Comparison of ENCODE assay signal across 12 cellular contexts in the genomic region with DNA sequence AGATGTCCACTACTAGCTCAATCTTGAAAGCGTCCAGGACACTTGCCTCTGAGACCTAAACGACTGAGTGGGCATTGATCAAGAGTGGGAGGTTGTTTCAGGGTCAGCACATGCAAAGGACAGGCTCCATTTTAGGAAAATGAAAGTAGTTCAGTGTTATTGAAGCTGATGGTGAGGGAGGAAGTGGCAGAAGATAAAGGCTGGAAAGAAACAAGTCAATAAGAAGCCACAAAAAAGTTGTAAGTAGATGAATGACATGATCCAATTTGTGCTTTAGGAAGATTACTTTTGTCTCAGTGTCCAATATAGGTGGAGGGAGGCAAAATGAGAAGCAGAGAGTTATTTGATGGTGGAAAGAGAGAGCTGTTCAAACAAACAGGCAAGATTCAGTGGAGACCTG. TPM values are rescaled to one million over a fixed set of nuclear protein-coding genes. Genes with fewer than 3 reads are reported as not detected.
A peak's percentile ranks its signal among the peaks of the same experiment; 100 is the strongest.
DNase-seq lines count a peak whose midpoint lies in the region; ATAC-seq, FAIRE-seq and TF ChIP-seq lines count a peak whose summit lies in the region.
"Had no signal": no experiment of that assay in that cellular context is flagged by ENCODE, and none has a peak within 500 bp of the region (broad histone marks: within the 10 kb centered on the region; RNA-seq: fewer than 3 reads in every experiment).

No MANE protein-coding gene starts in this region.

- no peak for TF ChIP-seq POLR2A in GM12878 (IDR thresholded peaks at IDR 0.05; ENCODE audit: low read depth, low read length)

- peak overlapping the region in 3 of 4 donors; percentile 40 to 75 (median 70) for H3K4me3 Mint-ChIP-seq in CD4-positive, CD25-positive, alpha-beta regulatory T cell

- POLR2A ChIA-PET in GM12878 (lab: Charles Lee) = interaction anchor here (0.6 kb wide), 1 partner anchor 14 kb away, joined by 7 read pairs; no protein-coding TSS in a partner anchor

- no peak for TF ChIP-seq EP300 in GM12878 (IDR thresholded peaks at IDR 0.05; ENCODE audit: borderline replicate concordance in 1 of 2, control insufficient read depth in 1 of 2, low read depth in 2 of 2, low read length in 2 of 2)

- no peak for TF ChIP-seq CTCF in GM12878 (IDR thresholded peaks at IDR 0.05 in 2 of 3, conservative IDR thresholded peaks at IDR 0.05 in 1 of 3; ENCODE audit: control insufficient read depth in 2 of 3, extremely low read depth in 1 of 3, insufficient read depth in 1 of 3, low read depth in 3 of 3, low read length in 3 of 3)

- peaks cover 34% of the 10 kb centered on the region for H3K4me1 ChIP-seq in CD4-positive, CD25-positive, alpha-beta regulatory T cell (ENCODE audit: control insufficient read depth, insufficient read depth, low read length, poor library complexity, severe bottlenecking)
- H3K4me1 ChIP-seq in Karpas-422 (ENCODE audit: low read length) (peaks cover 5% of the 10 kb centered on the region), GM12878 (ENCODE audit: control insufficient read depth, insufficient read depth, low read length) (no peaks in the 10 kb centered on the region)

- H3K4me3 ChIP-seq in CD4-positive, CD25-positive, alpha-beta regulatory T cell (ENCODE audit: low read depth, low read length) = peak overlapping the region; percentile 61
- no peak overlapping the region for H3K4me3 ChIP-seq in Karpas-422 (ENCODE audit: low read length)
- H3K4me3 ChIP-seq in GM12878 = no peak overlapping the region

- no TSS peak for BruUV-seq in GM12878 (replicated peaks; lab: Mats Ljungman, UMichigan)

- H3K4me2 ChIP-seq in Karpas-422 (ENCODE audit: low read depth, low read length, poor library complexity, severe bottlenecking) (peak overlapping the region; percentile 8), GM12878 (ENCODE audit: control insufficient read depth, insufficient read depth) (no peak overlapping the region)

- no peaks in the 10 kb centered on the region for H3K9me3 ChIP-seq in CD4-positive, CD25-positive, alpha-beta regulatory T cell (ENCODE audit: control insufficient read depth in 2 of 2, low read length in 2 of 2)
- H3K9me3 ChIP-seq in Karpas-422 (ENCODE audit: low read length) (no peaks in the 10 kb centered on the region), GM12878 (replicated peaks; ENCODE audit: control insufficient read depth, insufficient read depth, low read length) (no peaks in the 10 kb centered on the region)

- H3K9ac ChIP-seq in Karpas-422 (ENCODE audit: low read length) (no peak overlapping the region), GM12878 (ENCODE audit: control insufficient read depth, insufficient read depth, low read length) (no peak overlapping the region)

- peak in 1 of 3 donors; percentile 51 for DNase-seq in CD4-positive, CD25-positive, alpha-beta regulatory T cell
- no peak for DNase-seq in Karpas-422
- DNase-seq in GM12878 (ENCODE audit: low read depth, low spot score) = no peak
- no peak for DNase-seq in NCI-H510A (lab: John Stamatoyannopoulos, UW)
- DNase-seq in NCI-H2227 treated with DMSO at 0.1 percent for 48 hours (lab: John Stamatoyannopoulos, UW) = no peak
- DNase-seq in SK-N-DZ (ENCODE audit: low spot score) = no peak
- no peak for DNase-seq in activated CD4-positive, CD25-positive, alpha-beta regulatory T cell treated with anti-CD3 and anti-CD28 coated beads, Interleukin-2, amount 50 U/mL, for 72 hours
- DNase-seq: activated CD8-positive, alpha-beta memory T cell treated with anti-CD3 and anti-CD28 coated beads, Interleukin-2, amount 50 U/mL, for 48 hours; left cardiac atrium; stimulated activated CD4-positive, alpha-beta T cell treated with anti-CD3 and anti-CD28 coated beads, Interleukin-4, amount 100 ng/mL, for 24 hours had no signal

- no peaks in the 10 kb centered on the region for H3K36me3 Mint-ChIP-seq in CD4-positive, CD25-positive, alpha-beta regulatory T cell

- H3K9me2 ChIP-seq in Karpas-422 (replicated peaks; ENCODE audit: insufficient read depth, low read length) = no peaks in the 10 kb centered on the region

- H4K20me1 ChIP-seq in Karpas-422 (ENCODE audit: insufficient read depth, low read depth, low read length) (no peaks in the 10 kb centered on the region), GM12878 (ENCODE audit: control insufficient read depth, insufficient read depth) (no peaks in the 10 kb centered on the region)

- H3K4me1 Mint-ChIP-seq in CD4-positive, CD25-positive, alpha-beta regulatory T cell = peaks cover 28 to 85% (median 57%) of the 10 kb centered on the region in 4 donors

- H3K27me3 Mint-ChIP-seq in CD4-positive, CD25-positive, alpha-beta regulatory T cell = no peaks in the 10 kb centered on the region

- H3K27ac ChIP-seq in CD4-positive, CD25-positive, alpha-beta regulatory T cell (ENCODE audit: insufficient read depth, low read length, poor library complexity, severe bottlenecking) = no peak overlapping the region
- H3K27ac ChIP-seq in Karpas-422 (ENCODE audit: low read length) (no peak overlapping the region), GM12878 (ENCODE audit: control insufficient read depth, insufficient read depth) (no peak overlapping the region)

- 20% methylated on average over 2 of the region's 2 CpGs for WGBS in GM12878 (ENCODE audit: insufficient coverage, insufficient replicate concordance, low lambda C conversion rate, missing lambda C conversion rate)

- no peak for FAIRE-seq in GM12878 (lab: Jason Lieb, UNC)

- peaks cover 0 to 3% (median 0%) of the 10 kb centered on the region in 7 donors for H3K9me3 Mint-ChIP-seq in CD4-positive, CD25-positive, alpha-beta regulatory T cell

- H3K27ac Mint-ChIP-seq in CD4-positive, CD25-positive, alpha-beta regulatory T cell = peak overlapping the region; percentile 57 to 86 (median 68)

- TF ChIP-seq RAD21 in GM12878 (IDR thresholded peaks at IDR 0.05; ENCODE audit: insufficient read depth, low read depth, low read length) = no peak

- H3K36me3 ChIP-seq in CD4-positive, CD25-positive, alpha-beta regulatory T cell (ENCODE audit: control insufficient read depth, insufficient read depth, low read length) = no peaks in the 10 kb centered on the region
- H3K36me3 ChIP-seq in Karpas-422 (ENCODE audit: insufficient read depth, low read length) = no peaks in the 10 kb centered on the region
- no peaks in the 10 kb centered on the region for H3K36me3 ChIP-seq in GM12878 (ENCODE audit: control insufficient read depth in 2 of 2, insufficient read depth in 2 of 2, low read length in 1 of 2)

- in situ Hi-C loops in GM12878 (cut with MboI) = no loop called here

- SMC1A ChIA-PET in GM12878 (lab: Charles Lee; ENCODE audit: uncharacterized antibody, unreplicated experiment) = interaction anchor here (0.9 to 1.4 kb wide), 3 partner anchors 13 to 163 kb away, joined by 3 to 4 read pairs (median 3); no protein-coding TSS in a partner anchor

- CTCF ChIA-PET in GM12878 (lab: Yijun Ruan, JAX) = interaction anchor here (0.9 to 2.2 kb wide), 3 partner anchors 10 to 59 kb away, joined by 3 to 5 read pairs (median 3); no protein-coding TSS in a partner anchor

- intact Hi-C loops in GM12878 (cut with micrococcal nuclease; ENCODE audit: unreplicated experiment) = no loop called here

- no peaks in the 10 kb centered on the region for H3K79me2 ChIP-seq in Karpas-422 (ENCODE audit: low read length)
- no peaks in the 10 kb centered on the region for H3K79me2 ChIP-seq in GM12878 (ENCODE audit: control insufficient read depth, insufficient read depth, low read length)

- RAD21 ChIA-PET in GM12878 (lab: Charles Lee; ENCODE audit: unreplicated experiment) = interaction anchor here (1.1 kb wide), 1 partner anchor 142 kb away, joined by 3 read pairs; no protein-coding TSS in a partner anchor

- H2AFZ ChIP-seq in Karpas-422 (ENCODE audit: low read length) (no peak overlapping the region), GM12878 (ENCODE audit: control insufficient read depth, low read depth, low read length) (no peak overlapping the region)

- H3K27me3 ChIP-seq in CD4-positive, CD25-positive, alpha-beta regulatory T cell (ENCODE audit: control insufficient read depth, insufficient read depth, low read length) = no peaks in the 10 kb centered on the region
- H3K27me3 ChIP-seq in Karpas-422 (ENCODE audit: low read length) (no peaks in the 10 kb centered on the region), GM12878 (replicated peaks in 1 of 2; ENCODE audit: control insufficient read depth in 2 of 2, insufficient read depth in 2 of 2, low read length in 1 of 2) (no peaks in the 10 kb centered on the region)

- no peak for ATAC-seq in CD4-positive, CD25-positive, alpha-beta regulatory T cell (ENCODE audit: low read depth in 2 of 2)
- peak; percentile 49 for ATAC-seq in GM19025 (IDR thresholded peaks at IDR 0.05; ENCODE audit: low read depth, unreplicated experiment)
- ATAC-seq in GM12878 = peak; percentile 24; the same call in 2 of the 3 replicates
- ATAC-seq: left cardiac atrium had no signal

RNA-seq across cellular contexts. Expression of a gene that starts 22.0 kb away (rescaled TPM):
- total RNA-seq in CD4-positive, CD25-positive, alpha-beta regulatory T cell = 12.3 TPM
- polyA plus RNA-seq in CD4-positive, CD25-positive, alpha-beta regulatory T cell = 10 to 100 TPM; 12.6 to 15.5 (median 13.5) TPM
- total RNA-seq in Karpas-422 (2014; rRNA removed; shearing (Covaris generic); ENCODE audit: low replicate concordance) = 4.4 and 8.1 TPM in 2 replicates
- 50.5 and 54.0 TPM in 2 replicates for total RNA-seq in GM12878 (2013; cell fraction: nucleolus; rRNA removed)
- total RNA-seq in GM12878 (2014; rRNA removed) (11.5 and 14.0 TPM in 2 replicates), GM12878 (2014; rRNA removed; fragmentation: Illumina TruSeq; extraction: Trizol) (11.6 and 12.7 TPM in 2 replicates), GM12878 (2021) (7.3 and 8.2 TPM in 2 replicates)
- polyA plus RNA-seq in GM12878 (2011; ENCODE audit: low read depth) = 2.5 TPM
- polyA plus RNA-seq in GM12878 (2011; rRNA removed) (14.7 and 25.1 TPM in 2 replicates), GM12878 (2014; fragmentation: Illumina TruSeq; extraction: Trizol) (9.3 and 12.2 TPM in 2 replicates), GM12878 (2014; fragmentation: Nextera tagmentation; extraction: Ambion mirVana) (10 to 100 TPM in 1 of 2 experiments, 1 to 10 TPM in 1; 9.4 to 12.1 TPM), GM12878 (2014; rRNA removed) (3.7 and 4.4 TPM in 2 replicates), GM12878 (2016; fragmentation: Nextera tagmentation; extraction: Ambion mirVana) (1 to 10 TPM; 6.6 to 7.9 TPM)
- polyA plus RNA-seq in GM12878 (2011; cell fraction: cytosol; rRNA removed) = 4.3 and 6.1 TPM in 2 replicates
- polyA plus RNA-seq in GM12878 (2011; cell fraction: nucleus; rRNA removed) = 9.3 and 11.4 TPM in 2 replicates
- 3.5 and 6.0 TPM in 2 replicates for polyA plus RNA-seq in GM12878 (2012)
- 20.1 and 30.4 TPM in 2 replicates for polyA minus RNA-seq in GM12878 (2011; rRNA and poly(A)+ RNA removed)
- 3.6 and 6.1 TPM in 2 replicates for polyA minus RNA-seq in GM12878 (2011; cell fraction: cytosol; rRNA and poly(A)+ RNA removed)
- polyA minus RNA-seq in GM12878 (2011; cell fraction: nucleus; rRNA and poly(A)+ RNA removed) = 17.3 and 22.3 TPM in 2 replicates
- polyA plus RNA-seq in SK-N-DZ (2014; cell fraction: cytosol; rRNA removed) = not detected in 2 replicates
- polyA plus RNA-seq in SK-N-DZ (2014; cell fraction: nucleus; rRNA removed) = not detected in 2 replicates
- total RNA-seq: renal cortical epithelial cell had no signal

RNA-seq across cellular contexts. Expression of a gene that starts 33.9 kb away (rescaled TPM):
- total RNA-seq in CD4-positive, CD25-positive, alpha-beta regulatory T cell = 17.5 TPM
- 10 to 100 TPM; 10.6 to 14.0 (median 12.6) TPM for polyA plus RNA-seq in CD4-positive, CD25-positive, alpha-beta regulatory T cell
- 20.3 and 33.4 TPM in 2 replicates for total RNA-seq in Karpas-422 (2014; rRNA removed; shearing (Covaris generic); ENCODE audit: low replicate concordance)
- total RNA-seq in GM12878 (2013; cell fraction: nucleolus; rRNA removed) = 63.0 and 73.0 TPM in 2 replicates
- total RNA-seq in GM12878 (2014; rRNA removed) = 4.8 and 6.1 TPM in 2 replicates
- 4.5 and 4.9 TPM in 2 replicates for total RNA-seq in GM12878 (2014; rRNA removed; fragmentation: Illumina TruSeq; extraction: Trizol)
- total RNA-seq in GM12878 (2021) = 4.1 and 7.5 TPM in 2 replicates
- 3.1 TPM for polyA plus RNA-seq in GM12878 (2011; ENCODE audit: low read depth)
- polyA plus RNA-seq in GM12878 (2011; rRNA removed) = 14.0 and 19.2 TPM in 2 replicates
- 6.2 and 7.0 TPM in 2 replicates for polyA plus RNA-seq in GM12878 (2011; cell fraction: cytosol; rRNA removed)
- polyA plus RNA-seq in GM12878 (2011; cell fraction: nucleus; rRNA removed) = 14.6 and 15.2 TPM in 2 replicates
- 3.8 TPM in 2 replicates for polyA plus RNA-seq in GM12878 (2012)
- 3.9 and 7.0 TPM in 2 replicates for polyA plus RNA-seq in GM12878 (2014; fragmentation: Illumina TruSeq; extraction: Trizol)
- 1 to 10 TPM; 1.3 to 1.9 TPM for polyA plus RNA-seq in GM12878 (2014; fragmentation: Nextera tagmentation; extraction: Ambion mirVana)
- polyA plus RNA-seq in GM12878 (2014; rRNA removed) = 2.8 and 4.7 TPM in 2 replicates
- 1 to 10 TPM; 4.6 to 5.0 TPM for polyA plus RNA-seq in GM12878 (2016; fragmentation: Nextera tagmentation; extraction: Ambion mirVana)
- polyA minus RNA-seq in GM12878 (2011; rRNA and poly(A)+ RNA removed) = 12.7 and 13.4 TPM in 2 replicates
- polyA minus RNA-seq in GM12878 (2011; cell fraction: cytosol; rRNA and poly(A)+ RNA removed) = 5.3 and 8.3 TPM in 2 replicates
- polyA minus RNA-seq in GM12878 (2011; cell fraction: nucleus; rRNA and poly(A)+ RNA removed) = 16.3 and 18.2 TPM in 2 replicates
- 4.4 and 6.1 TPM in 2 replicates for polyA plus RNA-seq in SK-N-DZ (2014; cell fraction: cytosol; rRNA removed)
- polyA plus RNA-seq in SK-N-DZ (2014; cell fraction: nucleus; rRNA removed) = 3.2 and 8.3 TPM in 2 replicates

Comparison
In these comparisons a context has a peak if more than half of its experiments do, and no peak if none do; other contexts are left out.
1. ATAC-seq: peak in GM19025 (single experiment) and GM12878 (single experiment); none in CD4-positive, CD25-positive, alpha-beta regulatory T cell (0 of 2).